Comparison of ENCODE assay signal across 1 cellular context in genomic region chr10:79129361-79129997, GRCh38.
TF ChIP-seq lines count a peak whose summit lies in the region.

No MANE protein-coding gene starts in this region.

TF ChIP-seq in HEK293, 187 proteins besides CTCF, POLR2A, EP300 and RAD21 (continued from another document):
- TF ChIP-seq ZNF398 (tag by site-specific recombination; IDR thresholded peaks at IDR 0.05) (peak; percentile 34; the same call in 1 of the 2 replicates), SALL2 (tag by site-specific recombination; IDR thresholded peaks at IDR 0.05; ENCODE audit: borderline replicate concordance) (no peak), GLIS2 (tag by site-specific recombination; IDR thresholded peaks at IDR 0.05) (peak; percentile 69), ZNF148 (tag by site-specific recombination; IDR thresholded peaks at IDR 0.05; ENCODE audit: borderline replicate concordance) (no peak), ZNF785 (tag by site-specific recombination; IDR thresholded peaks at IDR 0.05) (no peak), HIC1 (tag by site-specific recombination; IDR thresholded peaks at IDR 0.05) (no peak), SP3 (tag by site-specific recombination; IDR thresholded peaks at IDR 0.05) (peak; percentile 28; the same call in 1 of the 2 replicates), ZNF280C (tag by site-specific recombination; IDR thresholded peaks at IDR 0.05) (no peak), ZNF837 (tag by site-specific recombination; IDR thresholded peaks at IDR 0.05) (no peak)
